1 cellular context compared by ENCODE assay signal in the genomic region with DNA sequence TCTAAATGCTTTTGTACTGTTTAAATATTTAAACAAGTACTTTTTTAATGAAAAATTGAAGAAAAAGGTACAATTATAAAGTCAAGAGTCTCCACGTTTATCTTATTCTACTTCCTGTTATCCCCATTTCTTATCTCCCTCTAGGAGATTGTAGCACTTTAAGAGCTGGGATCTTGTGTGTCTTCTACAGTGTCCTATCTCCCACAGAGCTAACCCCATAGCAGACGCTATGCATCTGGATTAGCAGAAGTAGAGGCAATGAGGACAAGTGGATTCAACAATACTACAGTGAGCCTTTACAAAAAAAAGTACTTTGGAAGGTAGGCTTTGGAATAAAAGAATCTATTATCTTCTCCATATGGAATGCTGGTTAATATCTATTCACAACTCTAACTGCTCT.
TF ChIP-seq lines count a peak whose summit lies in the region.

No MANE protein-coding gene starts in this region.

TF ChIP-seq in K562, 482 proteins besides CTCF, POLR2A, EP300 and RAD21:
- TF ChIP-seq HEY1 (CRISPR knock-in tag; IDR thresholded peaks at IDR 0.05; ENCODE audit: borderline replicate concordance), result no peak
- peak; percentile 23; the same call in 1 of the 2 replicates for TF ChIP-seq CBFA2T3 (IDR thresholded peaks at IDR 0.05)
- 0 out of 2 replicates have a peak, but pooled peaks have one; percentile 8 for TF ChIP-seq CBFA2T2 (conservative IDR thresholded peaks at IDR 0.05)
- TF ChIP-seq SRF (CRISPR knock-in tag; IDR thresholded peaks at IDR 0.05), result no peak
- TF ChIP-seq ARID1B (IDR thresholded peaks at IDR 0.05), result peak; percentile 5; the same call in 1 of the 2 replicates
- TF ChIP-seq, protein P1, sequence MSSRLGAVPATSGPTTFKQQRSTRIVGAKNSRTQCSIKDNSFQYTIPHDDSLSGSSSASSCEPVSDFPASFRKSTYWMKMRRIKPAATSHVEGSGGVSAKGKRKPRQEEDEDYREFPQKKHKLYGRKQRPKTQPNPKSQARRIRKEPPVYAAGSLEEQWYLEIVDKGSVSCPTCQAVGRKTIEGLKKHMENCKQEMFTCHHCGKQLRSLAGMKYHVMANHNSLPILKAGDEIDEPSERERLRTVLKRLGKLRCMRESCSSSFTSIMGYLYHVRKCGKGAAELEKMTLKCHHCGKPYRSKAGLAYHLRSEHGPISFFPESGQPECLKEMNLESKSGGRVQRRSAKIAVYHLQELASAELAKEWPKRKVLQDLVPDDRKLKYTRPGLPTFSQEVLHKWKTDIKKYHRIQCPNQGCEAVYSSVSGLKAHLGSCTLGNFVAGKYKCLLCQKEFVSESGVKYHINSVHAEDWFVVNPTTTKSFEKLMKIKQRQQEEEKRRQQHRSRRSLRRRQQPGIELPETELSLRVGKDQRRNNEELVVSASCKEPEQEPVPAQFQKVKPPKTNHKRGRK (tag; IDR thresholded peaks at IDR 0.05), result no peak
- TF ChIP-seq ZNF175 (CRISPR knock-in tag; IDR thresholded peaks at IDR 0.05; ENCODE audit: low read depth), result no peak
- no peak for TF ChIP-seq MED1 (CRISPR knock-in tag; IDR thresholded peaks at IDR 0.05; ENCODE audit: borderline replicate concordance)
- no peak for TF ChIP-seq MTA1 (IDR thresholded peaks at IDR 0.05; ENCODE audit: borderline replicate concordance)
- TF ChIP-seq, protein P2, sequence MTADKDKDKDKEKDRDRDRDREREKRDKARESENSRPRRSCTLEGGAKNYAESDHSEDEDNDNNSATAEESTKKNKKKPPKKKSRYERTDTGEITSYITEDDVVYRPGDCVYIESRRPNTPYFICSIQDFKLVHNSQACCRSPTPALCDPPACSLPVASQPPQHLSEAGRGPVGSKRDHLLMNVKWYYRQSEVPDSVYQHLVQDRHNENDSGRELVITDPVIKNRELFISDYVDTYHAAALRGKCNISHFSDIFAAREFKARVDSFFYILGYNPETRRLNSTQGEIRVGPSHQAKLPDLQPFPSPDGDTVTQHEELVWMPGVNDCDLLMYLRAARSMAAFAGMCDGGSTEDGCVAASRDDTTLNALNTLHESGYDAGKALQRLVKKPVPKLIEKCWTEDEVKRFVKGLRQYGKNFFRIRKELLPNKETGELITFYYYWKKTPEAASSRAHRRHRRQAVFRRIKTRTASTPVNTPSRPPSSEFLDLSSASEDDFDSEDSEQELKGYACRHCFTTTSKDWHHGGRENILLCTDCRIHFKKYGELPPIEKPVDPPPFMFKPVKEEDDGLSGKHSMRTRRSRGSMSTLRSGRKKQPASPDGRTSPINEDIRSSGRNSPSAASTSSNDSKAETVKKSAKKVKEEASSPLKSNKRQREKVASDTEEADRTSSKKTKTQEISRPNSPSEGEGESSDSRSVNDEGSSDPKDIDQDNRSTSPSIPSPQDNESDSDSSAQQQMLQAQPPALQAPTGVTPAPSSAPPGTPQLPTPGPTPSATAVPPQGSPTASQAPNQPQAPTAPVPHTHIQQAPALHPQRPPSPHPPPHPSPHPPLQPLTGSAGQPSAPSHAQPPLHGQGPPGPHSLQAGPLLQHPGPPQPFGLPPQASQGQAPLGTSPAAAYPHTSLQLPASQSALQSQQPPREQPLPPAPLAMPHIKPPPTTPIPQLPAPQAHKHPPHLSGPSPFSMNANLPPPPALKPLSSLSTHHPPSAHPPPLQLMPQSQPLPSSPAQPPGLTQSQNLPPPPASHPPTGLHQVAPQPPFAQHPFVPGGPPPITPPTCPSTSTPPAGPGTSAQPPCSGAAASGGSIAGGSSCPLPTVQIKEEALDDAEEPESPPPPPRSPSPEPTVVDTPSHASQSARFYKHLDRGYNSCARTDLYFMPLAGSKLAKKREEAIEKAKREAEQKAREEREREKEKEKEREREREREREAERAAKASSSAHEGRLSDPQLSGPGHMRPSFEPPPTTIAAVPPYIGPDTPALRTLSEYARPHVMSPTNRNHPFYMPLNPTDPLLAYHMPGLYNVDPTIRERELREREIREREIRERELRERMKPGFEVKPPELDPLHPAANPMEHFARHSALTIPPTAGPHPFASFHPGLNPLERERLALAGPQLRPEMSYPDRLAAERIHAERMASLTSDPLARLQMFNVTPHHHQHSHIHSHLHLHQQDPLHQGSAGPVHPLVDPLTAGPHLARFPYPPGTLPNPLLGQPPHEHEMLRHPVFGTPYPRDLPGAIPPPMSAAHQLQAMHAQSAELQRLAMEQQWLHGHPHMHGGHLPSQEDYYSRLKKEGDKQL (CRISPR knock-in tag; IDR thresholded peaks at IDR 0.05; ENCODE audit: borderline replicate concordance), result no peak
- no peak for TF ChIP-seq KLF16 (IDR thresholded peaks at IDR 0.05)
- TF ChIP-seq ZNF224 (CRISPR knock-in tag; IDR thresholded peaks at IDR 0.05), result no peak
- TF ChIP-seq, protein P3, sequence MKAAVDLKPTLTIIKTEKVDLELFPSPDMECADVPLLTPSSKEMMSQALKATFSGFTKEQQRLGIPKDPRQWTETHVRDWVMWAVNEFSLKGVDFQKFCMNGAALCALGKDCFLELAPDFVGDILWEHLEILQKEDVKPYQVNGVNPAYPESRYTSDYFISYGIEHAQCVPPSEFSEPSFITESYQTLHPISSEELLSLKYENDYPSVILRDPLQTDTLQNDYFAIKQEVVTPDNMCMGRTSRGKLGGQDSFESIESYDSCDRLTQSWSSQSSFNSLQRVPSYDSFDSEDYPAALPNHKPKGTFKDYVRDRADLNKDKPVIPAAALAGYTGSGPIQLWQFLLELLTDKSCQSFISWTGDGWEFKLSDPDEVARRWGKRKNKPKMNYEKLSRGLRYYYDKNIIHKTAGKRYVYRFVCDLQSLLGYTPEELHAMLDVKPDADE (conservative IDR thresholded peaks at IDR 0.05; ENCODE audit: control insufficient read depth, low read depth, low read length), result no peak
- no peak for TF ChIP-seq ZNF583 (CRISPR knock-in tag; IDR thresholded peaks at IDR 0.05)
- TF ChIP-seq, protein P4, sequence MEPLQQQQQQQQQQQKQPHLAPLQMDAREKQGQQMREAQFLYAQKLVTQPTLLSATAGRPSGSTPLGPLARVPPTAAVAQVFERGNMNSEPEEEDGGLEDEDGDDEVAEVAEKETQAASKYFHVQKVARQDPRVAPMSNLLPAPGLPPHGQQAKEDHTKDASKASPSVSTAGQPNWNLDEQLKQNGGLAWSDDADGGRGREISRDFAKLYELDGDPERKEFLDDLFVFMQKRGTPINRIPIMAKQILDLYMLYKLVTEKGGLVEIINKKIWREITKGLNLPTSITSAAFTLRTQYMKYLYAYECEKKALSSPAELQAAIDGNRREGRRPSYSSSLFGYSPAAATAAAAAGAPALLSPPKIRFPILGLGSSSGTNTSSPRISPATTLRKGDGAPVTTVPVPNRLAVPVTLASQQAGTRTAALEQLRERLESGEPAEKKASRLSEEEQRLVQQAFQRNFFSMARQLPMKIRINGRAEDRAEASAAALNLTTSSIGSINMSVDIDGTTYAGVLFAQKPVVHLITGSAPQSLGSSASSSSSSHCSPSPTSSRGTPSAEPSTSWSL (CRISPR knock-in tag; IDR thresholded peaks at IDR 0.05; ENCODE audit: borderline replicate concordance), result no peak
- no peak for TF ChIP-seq BRD4 (IDR thresholded peaks at IDR 0.05)
- TF ChIP-seq SMAD4 (CRISPR knock-in tag; conservative IDR thresholded peaks at IDR 0.05), result no peak
- 0 out of 2 replicates have a peak, but pooled peaks have one; percentile 22 for TF ChIP-seq SMARCA4 (IDR thresholded peaks at IDR 0.05)
- TF ChIP-seq DPF2 (IDR thresholded peaks at IDR 0.05), result 0 out of 2 replicates have a peak, but pooled peaks have one; percentile 25
